Comparison of ENCODE assay signal across 13 cellular contexts in genomic region chr11:93279911-93280347, GRCh38. TPM values are rescaled to one million over a fixed set of nuclear protein-coding genes. Genes with fewer than 3 reads are reported as not detected.
A peak's percentile ranks its signal among the peaks of the same experiment; 100 is the strongest.
DNase-seq lines count a peak whose midpoint lies in the region; ATAC-seq lines count a peak whose summit lies in the region.
"Had no signal": no experiment of that assay in that cellular context is flagged by ENCODE, and none has a peak within 500 bp of the region (broad histone marks: within the 10 kb centered on the region; RNA-seq: fewer than 3 reads in every experiment).

No MANE protein-coding gene starts in this region.

- H3K36me3 Mint-ChIP-seq in activated T-helper 17 cell treated with anti-CD3 and anti-CD28 coated beads, Interleukin-2, amount 50 U/mL, for 72 hours (ENCODE audit: low read depth), result no peaks in the 10 kb centered on the region
- H3K36me3 Mint-ChIP-seq: activated naive CD4-positive, alpha-beta T cell treated with anti-CD3 and anti-CD28 coated beads, Interleukin-2, amount 50 U/mL, for 72 hours had no signal

- DNase-seq in NCI-H1417 treated with DMSO at 0.1 percent for 48 hours (lab: John Stamatoyannopoulos, UW), result peak; percentile 96
- DNase-seq in kidney glomerular epithelial cell (lab: John Stamatoyannopoulos, UW), result peak; percentile 96
- no peak for DNase-seq in activated gamma-delta T cell (lab: John Stamatoyannopoulos, UW)
- DNase-seq in left ventricle myocardium superior, result no peak
- DNase-seq in activated T-cell treated with anti-CD3 and anti-CD28 coated beads for 4 hours, result no peak
- DNase-seq: effector memory CD4-positive, alpha-beta T cell; NCI-H2171 treated with DMSO at 0.1 percent for 48 hours; T-helper 9 cell had no signal

- no peak overlapping the region for H3K27ac Mint-ChIP-seq in activated T-helper 17 cell treated with anti-CD3 and anti-CD28 coated beads, Interleukin-2, amount 50 U/mL, for 72 hours
- H3K27ac Mint-ChIP-seq: activated naive CD4-positive, alpha-beta T cell treated with anti-CD3 and anti-CD28 coated beads, Interleukin-2, amount 50 U/mL, for 72 hours had no signal

- ATAC-seq in GM18861 (IDR thresholded peaks at IDR 0.05; ENCODE audit: unreplicated experiment), result peak; percentile 51
- peak; percentile 59 for ATAC-seq in HG02623 (IDR thresholded peaks at IDR 0.05; ENCODE audit: unreplicated experiment)
- ATAC-seq in left ventricle myocardium superior, result no peak
- no peak for ATAC-seq in activated T-helper 17 cell treated with anti-CD3 and anti-CD28 coated beads, Interleukin-2, amount 50 U/mL, for 72 hours (replicated peaks)
- ATAC-seq: activated naive CD4-positive, alpha-beta T cell treated with anti-CD3 and anti-CD28 coated beads, Interleukin-2, amount 50 U/mL, for 72 hours had no signal

- H3K9me3 Mint-ChIP-seq in activated T-helper 17 cell treated with anti-CD3 and anti-CD28 coated beads, Interleukin-2, amount 50 U/mL, for 72 hours, result no peaks in the 10 kb centered on the region
- H3K9me3 Mint-ChIP-seq: activated naive CD4-positive, alpha-beta T cell treated with anti-CD3 and anti-CD28 coated beads, Interleukin-2, amount 50 U/mL, for 72 hours had no signal

- H3K27me3 Mint-ChIP-seq in activated T-helper 17 cell treated with anti-CD3 and anti-CD28 coated beads, Interleukin-2, amount 50 U/mL, for 72 hours, result no peaks in the 10 kb centered on the region

- H3K4me3 Mint-ChIP-seq in activated T-helper 17 cell treated with anti-CD3 and anti-CD28 coated beads, Interleukin-2, amount 50 U/mL, for 72 hours, result no peak overlapping the region

- H3K4me1 Mint-ChIP-seq in activated T-helper 17 cell treated with anti-CD3 and anti-CD28 coated beads, Interleukin-2, amount 50 U/mL, for 72 hours, result no peaks in the 10 kb centered on the region

- intact Hi-C loops in left ventricle myocardium superior (cut with micrococcal nuclease), result no loop called here

RNA-seq across cellular contexts. Expression of gene DEUP1, which starts 50.6 kb away (rescaled TPM):
- not detected for total RNA-seq in left ventricle myocardium superior
- not detected for total RNA-seq in activated T-helper 17 cell treated with anti-CD3 and anti-CD28 coated beads, Interleukin-2, amount 50 U/mL, for 72 hours
- total RNA-seq: activated naive CD4-positive, alpha-beta T cell treated with anti-CD3 and anti-CD28 coated beads, Interleukin-2, amount 50 U/mL, for 72 hours; vagina had no signal

Comparison
In these comparisons a context has a peak if more than half of its experiments do, and no peak if none do; other contexts are left out.
1. ATAC-seq: peak in GM18861 (single experiment) and HG02623 (single experiment); none in left ventricle myocardium superior (single experiment) and activated T-helper 17 cell treated with anti-CD3 and anti-CD28 coated beads, Interleukin-2, amount 50 U/mL, for 72 hours (single experiment).
2. DNase-seq: peak in NCI-H1417 treated with DMSO at 0.1 percent for 48 hours (single experiment) and kidney glomerular epithelial cell (single experiment); none in activated gamma-delta T cell (single experiment), left ventricle myocardium superior (single experiment) and activated T-cell treated with anti-CD3 and anti-CD28 coated beads for 4 hours (single experiment).